In the genomic region with DNA sequence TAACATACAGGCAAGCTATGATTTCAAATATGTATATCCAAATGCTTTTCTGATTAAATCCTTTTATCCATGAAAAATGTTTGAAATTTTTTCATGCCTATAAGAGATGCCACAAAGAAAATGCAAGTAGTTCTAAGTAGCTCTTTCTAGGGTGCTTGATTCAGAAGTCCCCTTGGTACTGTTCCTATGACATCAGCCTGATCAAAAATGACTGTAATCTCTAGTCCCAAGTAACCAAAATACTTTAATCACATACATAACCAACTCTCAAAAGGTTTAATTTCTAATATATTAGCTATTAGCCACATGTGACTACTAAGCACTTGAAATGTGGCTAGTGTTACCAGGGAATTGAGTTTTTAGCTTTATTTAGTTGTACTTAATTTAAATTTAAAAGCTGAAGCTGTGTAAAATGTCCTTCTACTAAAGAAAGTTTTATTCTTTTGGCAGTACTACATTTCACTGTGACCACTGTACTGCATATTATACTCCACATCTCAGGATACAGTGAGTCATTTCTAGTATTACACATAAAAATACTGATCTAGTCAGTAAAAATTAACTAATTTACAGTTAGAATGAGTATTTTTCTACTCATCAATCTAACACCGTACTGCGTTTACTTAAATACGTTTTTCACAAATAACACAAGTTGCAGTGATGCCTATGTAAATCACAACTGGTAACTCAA, we compare ENCODE assay signal across 11 cellular contexts. TPM values are rescaled to one million over a fixed set of nuclear protein-coding genes. Genes with fewer than 3 reads are reported as not detected.
DNase-seq lines count a peak whose midpoint lies in the region; ATAC-seq and TF ChIP-seq lines count a peak whose summit lies in the region.
"Had no signal": no experiment of that assay in that cellular context is flagged by ENCODE, and none has a peak within 500 bp of the region (broad histone marks: within the 10 kb centered on the region; RNA-seq: fewer than 3 reads in every experiment).

No MANE protein-coding gene starts in this region.

- no peaks in the 10 kb centered on the region for H3K9me3 Mint-ChIP-seq in activated naive CD8-positive, alpha-beta T cell treated with anti-CD3 and anti-CD28 coated beads, Interleukin-2, amount 50 U/mL, for 24 hours
- H3K9me3 Mint-ChIP-seq in Caco-2 (ENCODE audit: unreplicated experiment), result no peaks in the 10 kb centered on the region
- H3K9me3 Mint-ChIP-seq: neural crest cell had no signal

- H3K9me3 ChIP-seq in right atrium auricular region, result no peaks in the 10 kb centered on the region
- no peaks in the 10 kb centered on the region for H3K9me3 ChIP-seq in Caco-2

- POLR2A ChIA-PET in Caco-2 (lab: Charles Lee), result no interaction called here

- no peak overlapping the region for H3K27ac ChIP-seq in right atrium auricular region

- CTCF ChIA-PET in Caco-2 (lab: Charles Lee), result interaction anchor here (0.9 to 2.0 kb wide), 12 partner anchors 11 to 626 kb away, joined by 3 to 10 read pairs (median 4); partner anchors contain the start of genes FBXW7 and TIGD4

- no peaks in the 10 kb centered on the region for H3K36me3 Mint-ChIP-seq in activated naive CD8-positive, alpha-beta T cell treated with anti-CD3 and anti-CD28 coated beads, Interleukin-2, amount 50 U/mL, for 24 hours (ENCODE audit: low read depth)
- H3K36me3 Mint-ChIP-seq in Caco-2 (ENCODE audit: insufficient read depth, unreplicated experiment), result no peaks in the 10 kb centered on the region

- no TSS peak for BruUV-seq in Caco-2 (replicated peaks; lab: Mats Ljungman, UMichigan)

- no peak overlapping the region for H3K27ac Mint-ChIP-seq in activated naive CD8-positive, alpha-beta T cell treated with anti-CD3 and anti-CD28 coated beads, Interleukin-2, amount 50 U/mL, for 24 hours
- no peak overlapping the region for H3K27ac Mint-ChIP-seq in Caco-2 (ENCODE audit: unreplicated experiment)

- no peak overlapping the region for H3K4me3 ChIP-seq in right atrium auricular region
- H3K4me3 ChIP-seq in Caco-2 (ENCODE audit: low read depth, low read length), result no peak overlapping the region

- no peaks in the 10 kb centered on the region for H3K27me3 ChIP-seq in right atrium auricular region
- H3K27me3 ChIP-seq in Caco-2 (replicated peaks; ENCODE audit: control insufficient read depth, insufficient read depth, low read length), result no peaks in the 10 kb centered on the region

- TF ChIP-seq CTCF in right atrium auricular region (IDR thresholded peaks at IDR 0.05) (no peak), Caco-2 (IDR thresholded peaks at IDR 0.05; ENCODE audit: insufficient read depth in 1 of 2, low read depth in 1 of 2, low read length in 1 of 2, severe bottlenecking in 1 of 2, unreplicated experiment in 1 of 2) (no peak)

- H3K4me1 Mint-ChIP-seq in activated naive CD8-positive, alpha-beta T cell treated with anti-CD3 and anti-CD28 coated beads, Interleukin-2, amount 50 U/mL, for 24 hours, result peaks cover 23% of the 10 kb centered on the region
- H3K4me1 Mint-ChIP-seq in Caco-2 (ENCODE audit: low read depth, unreplicated experiment), result peaks cover 13% of the 10 kb centered on the region

- intact Hi-C loops in Caco-2 (cut with micrococcal nuclease; ENCODE audit: unreplicated experiment), result loop anchor here (1.0 to 5.0 kb wide), 4 partner anchors 35 to 233 kb away; partner anchors contain the start of gene FBXW7

- H3K4me3 Mint-ChIP-seq in activated naive CD8-positive, alpha-beta T cell treated with anti-CD3 and anti-CD28 coated beads, Interleukin-2, amount 50 U/mL, for 24 hours, result no peak overlapping the region
- no peak overlapping the region for H3K4me3 Mint-ChIP-seq in Caco-2 (ENCODE audit: unreplicated experiment)
- H3K4me3 Mint-ChIP-seq: neural crest cell had no signal

- H3K4me1 ChIP-seq in right atrium auricular region (no peaks in the 10 kb centered on the region), Caco-2 (peaks cover 12% of the 10 kb centered on the region)

- H3K27me3 Mint-ChIP-seq in activated naive CD8-positive, alpha-beta T cell treated with anti-CD3 and anti-CD28 coated beads, Interleukin-2, amount 50 U/mL, for 24 hours, result no peaks in the 10 kb centered on the region
- no peaks in the 10 kb centered on the region for H3K27me3 Mint-ChIP-seq in Caco-2 (ENCODE audit: insufficient read depth, unreplicated experiment)

- peak; percentile 42 for ATAC-seq in GM19025 (IDR thresholded peaks at IDR 0.05; ENCODE audit: low read depth, unreplicated experiment)
- ATAC-seq in HG03175 (IDR thresholded peaks at IDR 0.05; ENCODE audit: unreplicated experiment), result peak; percentile 52
- peak; percentile 49 for ATAC-seq in activated naive CD8-positive, alpha-beta T cell treated with anti-CD3 and anti-CD28 coated beads, Interleukin-2, amount 50 U/mL, for 24 hours

- H3K36me3 ChIP-seq in right atrium auricular region (no peaks in the 10 kb centered on the region), Caco-2 (ENCODE audit: control insufficient read depth, insufficient read depth, low read length) (no peaks in the 10 kb centered on the region)

- DNase-seq in AG20443 (ENCODE audit: low spot score) (peak; percentile 14), NCI-H446 (lab: John Stamatoyannopoulos, UW) (no peak), right atrium auricular region (ENCODE audit: low spot score) (no peak), Caco-2 (no peak), NCI-H2227 treated with DMSO at 0.1 percent for 48 hours (lab: John Stamatoyannopoulos, UW) (no peak)
- no peak for DNase-seq in activated naive CD8-positive, alpha-beta T cell treated with anti-CD3 and anti-CD28 coated beads, Interleukin-2, amount 50 U/mL, for 24 hours
- DNase-seq: NCI-H748 treated with DMSO at 0.1 percent for 48 hours, T-helper 2 cell had no signal

RNA-seq across cellular contexts. Expression of gene FBXW7, which starts 33.9 kb away (rescaled TPM):
- total RNA-seq in right atrium auricular region (10 to 100 TPM; 39.9 to 49.4 TPM), Caco-2 (2022) (34.1 and 36.1 TPM in 2 replicates)
